16 cellular contexts compared by ENCODE assay signal in the genomic region with DNA sequence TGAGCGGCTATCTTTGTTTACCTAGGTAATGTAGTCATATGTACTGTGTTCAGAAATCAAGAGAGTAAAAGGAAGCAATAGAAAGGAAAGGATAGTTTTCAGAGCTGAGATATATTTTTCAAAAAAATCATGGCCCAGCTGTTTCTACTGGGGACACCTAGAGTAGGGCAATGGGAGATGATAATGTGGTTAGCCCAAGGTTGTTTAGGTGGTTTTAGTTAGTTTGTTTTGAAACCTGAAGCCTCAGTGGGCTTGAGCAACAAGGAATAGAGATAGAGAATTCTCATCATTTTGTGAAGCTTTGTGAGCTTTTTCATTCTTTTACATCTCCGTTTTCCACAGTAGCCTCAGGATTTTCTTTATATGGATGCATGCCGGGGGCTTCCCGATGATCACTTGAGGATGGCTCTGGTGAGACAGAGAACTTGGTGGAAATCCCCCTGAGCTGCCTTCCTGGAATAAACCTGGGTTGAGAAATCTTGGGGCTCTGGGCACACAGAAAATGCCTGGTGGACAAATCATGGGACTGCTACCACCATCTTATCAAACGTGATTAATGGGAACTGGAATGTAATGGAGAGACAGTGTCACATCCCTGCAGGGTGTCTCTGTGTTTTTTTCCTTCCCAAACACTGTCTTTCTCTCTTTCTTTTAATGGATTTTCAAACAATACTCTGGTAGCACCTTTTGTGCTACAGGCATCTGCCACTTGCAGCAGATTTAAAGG. TPM values are rescaled to one million over a fixed set of nuclear protein-coding genes. Genes with fewer than 3 reads are reported as not detected.
DNase-seq lines count a peak whose midpoint lies in the region; ATAC-seq and TF ChIP-seq lines count a peak whose summit lies in the region.
"Had no signal": no experiment of that assay in that cellular context is flagged by ENCODE, and none has a peak within 500 bp of the region (broad histone marks: within the 10 kb centered on the region; RNA-seq: fewer than 3 reads in every experiment).

No MANE protein-coding gene starts in this region.

- DNase-seq in adipocyte (ENCODE audit: low read depth), result peak; percentile 15
- peak; percentile 75 for DNase-seq in iris pigment epithelial cell (ENCODE audit: low read depth)
- no peak for DNase-seq in Peyer's patch
- no peak for DNase-seq in stimulated activated CD8-positive, alpha-beta memory T cell treated with anti-CD3 and anti-CD28 coated beads, Interleukin-4, amount 100 ng/mL, for 48 hours
- DNase-seq: activated CD4-positive, CD25-positive, alpha-beta regulatory T cell; amygdala; naive thymus-derived CD4-positive, alpha-beta T cell; NCI-H1092 treated with DMSO at 0.1 percent for 48 hours; NK-92 treated with Interleukin-12 subunit alpha and Interleukin-12 subunit beta, amount 100 ng/mL, for 24 hours; SHP77; T-helper 17 cell had no signal

- peaks cover 4% of the 10 kb centered on the region; the same call in 1 of the 2 replicates for H3K9me3 ChIP-seq in HUES64 (ENCODE audit: insufficient read depth, low read depth, low read length)
- no peaks in the 10 kb centered on the region for H3K9me3 ChIP-seq in adipocyte (ENCODE audit: control insufficient read depth, low read length)
- no peaks in the 10 kb centered on the region for H3K9me3 ChIP-seq in subcutaneous abdominal adipose tissue (ENCODE audit: control insufficient read depth in 5 of 5, low read length in 5 of 5)
- no peaks in the 10 kb centered on the region for H3K9me3 ChIP-seq in Peyer's patch
- H3K9me3 ChIP-seq: suprapubic skin had no signal

- H3K36me3 ChIP-seq in HUES64 (ENCODE audit: insufficient read depth, low read length) (no peaks in the 10 kb centered on the region), adipocyte (ENCODE audit: control insufficient read depth, insufficient read depth, low read length, severe bottlenecking) (no peaks in the 10 kb centered on the region), subcutaneous abdominal adipose tissue (ENCODE audit: control insufficient read depth in 5 of 5, insufficient read depth in 5 of 5, low read length in 5 of 5) (no peaks in the 10 kb centered on the region), Peyer's patch (no peaks in the 10 kb centered on the region)
- H3K36me3 ChIP-seq: suprapubic skin had no signal

- peak overlapping the region; percentile 9; the same call in 1 of the 2 replicates for H3K27ac ChIP-seq in HUES64 (ENCODE audit: low read depth, low read length)
- peak overlapping the region; percentile 4 for H3K27ac ChIP-seq in subcutaneous abdominal adipose tissue (ENCODE audit: low read depth, low read length)
- H3K27ac ChIP-seq in Peyer's patch, result no peak overlapping the region
- H3K27ac ChIP-seq: C4-2B, suprapubic skin had no signal

- TF ChIP-seq POLR2A in Peyer's patch (IDR thresholded peaks at IDR 0.05), result no peak

- whole genome bisulfite sequencing in HUES64, result 94% methylated on average over 5 of the region's 5 CpGs

- H3K4me1 ChIP-seq in HUES64 (ENCODE audit: insufficient read depth, low read length) (peaks cover 52% of the 10 kb centered on the region), adipocyte (ENCODE audit: control insufficient read depth, insufficient read depth, low read length) (peaks cover 30% of the 10 kb centered on the region), subcutaneous abdominal adipose tissue (ENCODE audit: control insufficient read depth in 5 of 5, insufficient read depth in 5 of 5, low read length in 5 of 5) (peaks cover 0 to 30% (median 18%) of the 10 kb centered on the region in 5 donors), Peyer's patch (no peaks in the 10 kb centered on the region)

- H3K27me3 ChIP-seq in HUES64 (ENCODE audit: insufficient read depth, low read length) (no peaks in the 10 kb centered on the region), adipocyte (replicated peaks; ENCODE audit: control insufficient read depth, insufficient read depth, low read length) (no peaks in the 10 kb centered on the region), subcutaneous abdominal adipose tissue (ENCODE audit: control insufficient read depth in 5 of 5, insufficient read depth in 4 of 5, low read length in 5 of 5) (no peaks in the 10 kb centered on the region), Peyer's patch (no peaks in the 10 kb centered on the region)
- H3K27me3 ChIP-seq: suprapubic skin had no signal

- no peak for TF ChIP-seq CTCF in Peyer's patch (IDR thresholded peaks at IDR 0.05)

- no peak overlapping the region for H3K9ac ChIP-seq in HUES64 (ENCODE audit: low read depth, low read length)
- H3K9ac ChIP-seq in adipocyte (ENCODE audit: low read length), result no peak overlapping the region
- no peak overlapping the region for H3K9ac ChIP-seq in subcutaneous abdominal adipose tissue (ENCODE audit: low read length in 5 of 5)

- H3K4me3 ChIP-seq in HUES64 (ENCODE audit: low read length) (no peak overlapping the region), adipocyte (ENCODE audit: low read length) (no peak overlapping the region), subcutaneous abdominal adipose tissue (ENCODE audit: low read depth in 1 of 5, low read length in 5 of 5) (no peak overlapping the region), Peyer's patch (no peak overlapping the region)
- H3K4me3 ChIP-seq: suprapubic skin had no signal

- no peak for ATAC-seq in GM18858 (IDR thresholded peaks at IDR 0.05; ENCODE audit: unreplicated experiment)
- ATAC-seq: naive thymus-derived CD4-positive, alpha-beta T cell; T-helper 17 cell had no signal

RNA-seq across cellular contexts. Expression of a gene that starts 49.0 kb away (rescaled TPM):
- polyA plus RNA-seq in HUES64 (2013, experiment 1 of 2), result 18.6 TPM
- polyA plus RNA-seq in HUES64 (2013, experiment 2 of 2), result 20.7 TPM
- total RNA-seq in Peyer's patch, result 10 to 100 TPM; 24.5 to 49.5 (median 26.7) TPM
- polyA plus RNA-seq: naive thymus-derived CD4-positive, alpha-beta T cell had no signal

Comparison
In these comparisons a context has a peak if more than half of its experiments do, and no peak if none do; other contexts are left out.
1. H3K27ac ChIP-seq: peak in HUES64 (single experiment) and subcutaneous abdominal adipose tissue (single experiment); none in Peyer's patch (0 of 4).
2. DNase-seq: peak in adipocyte (single experiment) and iris pigment epithelial cell (single experiment); none in Peyer's patch (0 of 3) and stimulated activated CD8-positive, alpha-beta memory T cell treated with anti-CD3 and anti-CD28 coated beads, Interleukin-4, amount 100 ng/mL, for 48 hours (single experiment).